In the genomic region with DNA sequence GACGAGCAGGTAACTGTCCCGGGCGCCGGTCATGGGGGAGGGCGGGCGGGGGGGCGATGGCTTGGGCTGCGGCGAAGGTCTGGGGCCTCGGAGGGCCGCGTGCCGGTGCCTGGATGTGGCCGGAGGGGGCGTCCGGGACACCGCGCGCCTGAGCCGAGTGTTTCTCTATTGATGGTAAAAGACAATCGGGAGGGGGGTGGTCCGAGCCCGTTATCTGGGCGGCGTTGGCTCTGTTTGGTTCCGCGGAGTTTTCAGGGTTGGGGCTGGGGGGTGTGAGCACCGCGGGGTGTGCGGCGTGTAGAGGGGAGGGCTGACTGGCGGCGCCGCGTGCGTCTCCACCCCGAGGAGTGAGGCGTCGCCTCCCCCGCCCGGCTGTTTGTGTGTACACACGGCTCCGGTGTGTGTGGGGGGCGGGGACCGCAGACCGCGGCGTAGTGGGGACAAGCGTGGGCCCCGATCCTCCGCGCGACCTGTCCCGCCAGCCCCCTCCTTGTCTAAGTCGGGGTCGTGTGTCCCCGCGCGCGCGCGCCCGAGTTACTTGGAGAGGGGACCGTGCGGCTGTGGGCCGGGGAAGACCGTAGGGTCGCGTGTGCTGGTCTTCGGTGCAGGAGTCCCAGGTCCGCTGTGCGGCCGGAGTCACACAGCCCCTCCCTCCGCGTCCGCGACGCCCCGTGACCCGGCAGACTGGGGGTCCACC, we compare ENCODE assay signal across 8 cellular contexts. TPM values are rescaled to one million over a fixed set of nuclear protein-coding genes. Genes with fewer than 3 reads are reported as not detected.
DNase-seq lines count a peak whose midpoint lies in the region; ATAC-seq lines count a peak whose summit lies in the region.

No MANE protein-coding gene starts in this region.

- peak; percentile 43 for ATAC-seq in HG03354 (IDR thresholded peaks at IDR 0.05; ENCODE audit: poor library complexity, severe bottlenecking, unreplicated experiment)
- peak; percentile 65 for ATAC-seq in Right ventricle myocardium inferior
- no peak for ATAC-seq in HG02763 (IDR thresholded peaks at IDR 0.05; ENCODE audit: unreplicated experiment)

- H3K36me3 Mint-ChIP-seq in activated naive CD8-positive, alpha-beta T cell treated with anti-CD3 and anti-CD28 coated beads for 36 hours = no peaks in the 10 kb centered on the region

- peaks cover 15% of the 10 kb centered on the region for H3K4me1 Mint-ChIP-seq in activated naive CD8-positive, alpha-beta T cell treated with anti-CD3 and anti-CD28 coated beads for 36 hours

- peaks cover 43% of the 10 kb centered on the region for H3K27me3 Mint-ChIP-seq in activated naive CD8-positive, alpha-beta T cell treated with anti-CD3 and anti-CD28 coated beads for 36 hours

- no peaks in the 10 kb centered on the region for H3K9me3 Mint-ChIP-seq in activated naive CD8-positive, alpha-beta T cell treated with anti-CD3 and anti-CD28 coated beads for 36 hours

- peak overlapping the region; percentile 83 for H3K4me3 Mint-ChIP-seq in activated naive CD8-positive, alpha-beta T cell treated with anti-CD3 and anti-CD28 coated beads for 36 hours

- DNase-seq in NCI-H748 (lab: John Stamatoyannopoulos, UW; ENCODE audit: unreplicated experiment) = peak; percentile 65
- no peak for DNase-seq in NCI-H748 treated with DMSO at 0.1 percent for 48 hours (lab: John Stamatoyannopoulos, UW)
- peak; percentile 24 to 68 for DNase-seq in SHP77 (lab: John Stamatoyannopoulos, UW)
- peak; percentile 48 for DNase-seq in activated naive CD8-positive, alpha-beta T cell treated with anti-CD3 and anti-CD28 coated beads for 36 hours
- peak; percentile 90 for DNase-seq in Right ventricle myocardium inferior (ENCODE audit: missing footprints)
- peak in 44 of 56 donors; percentile 34 to 77 (median 60) for DNase-seq in nucleus accumbens (lab: John Stamatoyannopoulos, UW)

- no peak overlapping the region for H3K27ac Mint-ChIP-seq in activated naive CD8-positive, alpha-beta T cell treated with anti-CD3 and anti-CD28 coated beads for 36 hours

- intact Hi-C loops in Right ventricle myocardium inferior (cut with DNase I) = loop anchor here (2.0 kb wide), 1 partner anchor 124 kb away; no protein-coding TSS in a partner anchor

RNA-seq across cellular contexts. Expression of gene CTIF, which starts 1.6 kb away (rescaled TPM):
- 1 to 10 TPM; 2.3 to 3.5 TPM for total RNA-seq in activated naive CD8-positive, alpha-beta T cell treated with anti-CD3 and anti-CD28 coated beads for 36 hours
- 74.0 TPM for total RNA-seq in Right ventricle myocardium inferior

Comparison
In these comparisons a context has a peak if more than half of its experiments do, and no peak if none do; other contexts are left out.
1. RNA of gene CTIF, which starts 1.6 kb away (total RNA-seq): 74.0 TPM in Right ventricle myocardium inferior (single experiment); 2.3 to 3.5 TPM in activated naive CD8-positive, alpha-beta T cell treated with anti-CD3 and anti-CD28 coated beads for 36 hours; every median in the first group is over 10 times any median in the second.